Comparison of ENCODE assay signal across 8 cellular contexts in the genomic region with DNA sequence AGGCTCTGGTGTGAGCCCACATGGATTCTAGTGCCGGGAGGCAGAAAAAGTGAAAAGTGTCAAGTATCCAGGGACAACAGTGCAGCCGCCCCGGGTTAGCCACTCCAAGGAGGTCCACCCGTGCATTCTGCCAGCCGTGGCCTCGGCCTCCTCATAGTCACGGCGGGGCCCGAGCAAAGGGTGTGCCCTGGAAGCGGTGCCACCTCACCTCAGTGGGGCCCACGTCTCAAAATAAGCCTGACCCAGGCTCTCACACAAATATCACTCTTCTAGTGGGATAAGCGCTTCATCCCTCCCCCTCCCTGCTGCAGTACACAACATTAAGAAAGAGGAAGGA. TPM values are rescaled to one million over a fixed set of nuclear protein-coding genes. Genes with fewer than 3 reads are reported as not detected.
DNase-seq lines count a peak whose midpoint lies in the region; ATAC-seq and TF ChIP-seq lines count a peak whose summit lies in the region.

No MANE protein-coding gene starts in this region.

- H3K9me3 ChIP-seq in DOHH2 (ENCODE audit: control insufficient read depth, insufficient read depth, low read length): no peaks in the 10 kb centered on the region
- H3K9me3 ChIP-seq in naive thymus-derived CD4-positive, alpha-beta T cell (ENCODE audit: control insufficient read depth in 2 of 3, low read length in 3 of 3): no peaks in the 10 kb centered on the region

- in situ Hi-C loops in KBM-7 (cut with MboI; ENCODE audit: low pct_unique_long_range_greater_than_20kb, low sequenced_read_pairs) (no loop called here), ACHN (cut with HindIII; ENCODE audit: low pct_ligation_motif_present, low pct_unique_long_range_greater_than_20kb, low sequenced_read_pairs) (no loop called here)

- peaks cover 6 to 21% (median 16%) of the 10 kb centered on the region in 7 donors for H3K4me1 Mint-ChIP-seq in naive thymus-derived CD4-positive, alpha-beta T cell

- intact Hi-C loops in dorsolateral prefrontal cortex (cut with DNase I): no loop called here
- intact Hi-C loops in naive thymus-derived CD4-positive, alpha-beta T cell (cut with micrococcal nuclease): no loop called here

- H3K27me3 ChIP-seq in DOHH2 (ENCODE audit: control insufficient read depth, low read length) (peaks cover 10% of the 10 kb centered on the region), dorsolateral prefrontal cortex (peaks cover 0 to 71% (median 24%) of the 10 kb centered on the region in 45 donors)
- no peaks in the 10 kb centered on the region for H3K27me3 ChIP-seq in naive thymus-derived CD4-positive, alpha-beta T cell (ENCODE audit: control insufficient read depth in 2 of 2, insufficient read depth in 2 of 2, low read length in 2 of 2)

- H3F3A ChIP-seq in DOHH2 (ENCODE audit: control insufficient read depth, insufficient read depth): no peaks in the 10 kb centered on the region

- H3K9me2 ChIP-seq in DOHH2 (replicated peaks; ENCODE audit: control insufficient read depth, low read length): no peaks in the 10 kb centered on the region

- no peaks in the 10 kb centered on the region for H3K36me3 ChIP-seq in DOHH2 (ENCODE audit: control insufficient read depth, low read length)
- H3K36me3 ChIP-seq in naive thymus-derived CD4-positive, alpha-beta T cell (ENCODE audit: control insufficient read depth in 2 of 3, insufficient read depth in 3 of 3, low read length in 3 of 3): no peaks in the 10 kb centered on the region

- no peak overlapping the region for H3K27ac ChIP-seq in DOHH2 (ENCODE audit: low read depth, low read length)
- H3K27ac ChIP-seq in dorsolateral prefrontal cortex: peak overlapping the region in 18 of 59 donors; percentile 14 to 78 (median 51)
- H3K27ac ChIP-seq in naive thymus-derived CD4-positive, alpha-beta T cell (ENCODE audit: low read depth, low read length): no peak overlapping the region

- peak overlapping the region in 5 of 9 donors; percentile 54 to 88 (median 69) for H3K27ac Mint-ChIP-seq in naive thymus-derived CD4-positive, alpha-beta T cell

- no peaks in the 10 kb centered on the region for H3K9me3 Mint-ChIP-seq in naive thymus-derived CD4-positive, alpha-beta T cell

- H3K4me3 ChIP-seq in DOHH2 (ENCODE audit: low read length) (peak overlapping the region; percentile 67), dorsolateral prefrontal cortex (peak overlapping the region; percentile 34 to 74 (median 63))
- H3K4me3 ChIP-seq in naive thymus-derived CD4-positive, alpha-beta T cell (ENCODE audit: low read length): peak overlapping the region; percentile 41

- TF ChIP-seq CTCF in DOHH2 (IDR thresholded peaks at IDR 0.05; ENCODE audit: low read depth, low read length, poor library complexity, severe bottlenecking): no peak
- TF ChIP-seq CTCF in dorsolateral prefrontal cortex (IDR thresholded peaks at IDR 0.05 in 54 of 56, conservative IDR thresholded peaks at IDR 0.05 in 2 of 56; ENCODE audit: low read depth in 1 of 56, partially characterized antibody in 56 of 56): peak in 1 of 56 donors; percentile 14

- H3K4me1 ChIP-seq in DOHH2 (ENCODE audit: control insufficient read depth, low read length): no peaks in the 10 kb centered on the region; the same call in 1 of the 2 replicates
- H3K4me1 ChIP-seq in naive thymus-derived CD4-positive, alpha-beta T cell (ENCODE audit: control insufficient read depth in 2 of 2, insufficient read depth in 2 of 2, low read length in 2 of 2): no peaks in the 10 kb centered on the region

- H4K20me1 ChIP-seq in DOHH2 (ENCODE audit: control insufficient read depth, insufficient read depth, low read depth, low read length): no peaks in the 10 kb centered on the region

- peak; percentile 70 for DNase-seq in KBM-7
- peak in 3 of 10 donors; percentile 7 to 53 (median 27) for DNase-seq in dorsolateral prefrontal cortex
- peak in 2 of 9 donors; percentile 1 for DNase-seq in naive thymus-derived CD4-positive, alpha-beta T cell
- no peak for DNase-seq in ACHN
- no peak for DNase-seq in midbrain (lab: John Stamatoyannopoulos, UW)
- no peak for DNase-seq in DMS114 treated with DMSO at 0.1 percent for 48 hours (lab: John Stamatoyannopoulos, UW; ENCODE audit: unreplicated experiment)
- DNase-seq in GM19238 (ENCODE audit: insufficient read length, low spot score): no peak

- H3K79me2 ChIP-seq in DOHH2 (ENCODE audit: control insufficient read depth, low read length): no peaks in the 10 kb centered on the region

- peaks cover 6 to 19% (median 13%) of the 10 kb centered on the region in 5 donors for H3K27me3 Mint-ChIP-seq in naive thymus-derived CD4-positive, alpha-beta T cell

- H3K4me2 ChIP-seq in DOHH2 (ENCODE audit: low read length): peak overlapping the region; percentile 63

- H3K36me3 Mint-ChIP-seq in naive thymus-derived CD4-positive, alpha-beta T cell: no peaks in the 10 kb centered on the region

- CTCF ChIA-PET in naive thymus-derived CD4-positive, alpha-beta T cell (lab: Charles Lee): no interaction called here

- ATAC-seq in naive thymus-derived CD4-positive, alpha-beta T cell: no peak

- H3K4me3 Mint-ChIP-seq in naive thymus-derived CD4-positive, alpha-beta T cell: peak overlapping the region; percentile 55 to 90 (median 80)

- POLR2A ChIA-PET in naive thymus-derived CD4-positive, alpha-beta T cell (lab: Charles Lee): no interaction called here

RNA-seq across cellular contexts. Expression of gene KLHL13, which starts 0.4 kb away (rescaled TPM):
- 10 to 100 TPM in 3 of 120 experiments, 1 to 10 TPM in 117; 2.9 to 10.8 (median 5.3) TPM for total RNA-seq in dorsolateral prefrontal cortex
- total RNA-seq in naive thymus-derived CD4-positive, alpha-beta T cell: 1 to 10 TPM in 1 of 5 experiments, under 1 TPM in 3, not detected in 1; 0.34 to 1.4 (median 0.87) TPM
- polyA plus RNA-seq in naive thymus-derived CD4-positive, alpha-beta T cell: 1 to 10 TPM; 1.8 to 2.2 TPM
